ENCODE assay signal across 8 cellular contexts in genomic region chr14:64910847-64911495, GRCh38. TPM values are rescaled to one million over a fixed set of nuclear protein-coding genes. Genes with fewer than 3 reads are reported as not detected.
A peak's percentile ranks its signal among the peaks of the same experiment; 100 is the strongest.
DNase-seq lines count a peak whose midpoint lies in the region; ATAC-seq and TF ChIP-seq lines count a peak whose summit lies in the region.

No MANE protein-coding gene starts in this region.

- no peak overlapping the region for H2AFZ ChIP-seq in neural progenitor cell (replicated peaks)

- H3K4me1 ChIP-seq in neural progenitor cell (peaks cover 10% of the 10 kb centered on the region), gastrocnemius medialis (peaks cover 12 to 14% of the 10 kb centered on the region in 2 donors)

- no peak for DNase-seq in GM06990 (ENCODE audit: extremely low read depth, insufficient read length)
- peak; percentile 27 for DNase-seq in NCI-H146 (lab: John Stamatoyannopoulos, UW)
- peak; percentile 42 for DNase-seq in neural progenitor cell (ENCODE audit: low spot score)
- no peak for DNase-seq in activated T-cell treated with anti-CD3 and anti-CD28 coated beads for 4 hours
- no peak for DNase-seq in medulla oblongata (ENCODE audit: extremely low spot score)
- no peak for DNase-seq in gastrocnemius medialis

- no peak for ATAC-seq in gastrocnemius medialis
- no peak for ATAC-seq in GM19324 (IDR thresholded peaks at IDR 0.05; ENCODE audit: low FRiP score, unreplicated experiment)

- peaks cover 17% of the 10 kb centered on the region for H3K79me2 ChIP-seq in neural progenitor cell (ENCODE audit: low read depth)

- H3K27me3 ChIP-seq in GM06990 (replicated peaks; ENCODE audit: control insufficient read depth, insufficient read depth, low read length) (no peaks in the 10 kb centered on the region), neural progenitor cell (no peaks in the 10 kb centered on the region), gastrocnemius medialis (no peaks in the 10 kb centered on the region)

- intact Hi-C loops in gastrocnemius medialis (cut with DNase I; ENCODE audit: low total_unique reads) = loop anchor here (5.0 to 10.0 kb wide), 2 partner anchors 406 to 501 kb away; partner anchors contain the start of genes FUT8, ZBTB1 and ZBTB25

- H3K9ac ChIP-seq in neural progenitor cell = no peak overlapping the region

- no peak overlapping the region for H3K4me2 ChIP-seq in neural progenitor cell

- H3K36me3 ChIP-seq in GM06990 (ENCODE audit: control insufficient read depth, insufficient read depth, low read length) (no peaks in the 10 kb centered on the region), neural progenitor cell (no peaks in the 10 kb centered on the region), gastrocnemius medialis (no peaks in the 10 kb centered on the region)

- H3K4me1 Mint-ChIP-seq in brain = peaks cover 24% of the 10 kb centered on the region
- peaks cover 14% of the 10 kb centered on the region for H3K4me1 Mint-ChIP-seq in neural progenitor cell

- H3K4me3 ChIP-seq in GM06990 (replicated peaks; ENCODE audit: low read depth, low read length) (no peak overlapping the region), neural progenitor cell (no peak overlapping the region), gastrocnemius medialis (no peak overlapping the region)

- peaks cover 0 to 5% (median 0%) of the 10 kb centered on the region in 5 experiments for H3K9me3 Mint-ChIP-seq in brain
- no peaks in the 10 kb centered on the region for H3K9me3 Mint-ChIP-seq in neural progenitor cell

- peaks cover 8% of the 10 kb centered on the region for H3F3A ChIP-seq in neural progenitor cell (ENCODE audit: low read depth)

- no peak overlapping the region for H3K4me3 Mint-ChIP-seq in brain
- H3K4me3 Mint-ChIP-seq in neural progenitor cell = no peak overlapping the region

- H3K27ac ChIP-seq in neural progenitor cell = no peak overlapping the region
- H3K27ac ChIP-seq in gastrocnemius medialis = no peak overlapping the region

- H3K27me3 Mint-ChIP-seq in brain (peaks cover 17% of the 10 kb centered on the region), neural progenitor cell (ENCODE audit: insufficient read depth, low read depth) (peaks cover 2% of the 10 kb centered on the region)

- H3K9me3 ChIP-seq in neural progenitor cell (ENCODE audit: low read depth) (no peaks in the 10 kb centered on the region), gastrocnemius medialis (no peaks in the 10 kb centered on the region)

- peaks cover 12% of the 10 kb centered on the region for H4K20me1 ChIP-seq in neural progenitor cell (ENCODE audit: low read depth)

- H3K27ac Mint-ChIP-seq in brain = no peak overlapping the region
- H3K27ac Mint-ChIP-seq in neural progenitor cell = no peak overlapping the region

- in situ Hi-C loops in gastrocnemius medialis (cut with MboI; ENCODE audit: low sequenced_read_pairs in 4 of 4) = loop anchor here in 1 of 4 donors (10.0 kb wide), 1 partner anchor 74 kb away; the partner anchor contains the start of gene FNTB

- TF ChIP-seq CTCF in GM06990 (IDR thresholded peaks at IDR 0.05; ENCODE audit: insufficient read depth, low read length, poor library complexity, severe bottlenecking) (peak; percentile 60), brain (conservative IDR thresholded peaks at IDR 0.05) (peak; percentile 42 to 67), neural progenitor cell (IDR thresholded peaks at IDR 0.05) (peak; percentile 72), gastrocnemius medialis (IDR thresholded peaks at IDR 0.05 in 4 of 5, conservative IDR thresholded peaks at IDR 0.05 in 1 of 5) (peak in 2 of 5 experiments; percentile 28 to 49)

- no peak for TF ChIP-seq POLR2A in gastrocnemius medialis (IDR thresholded peaks at IDR 0.05)

- H3K36me3 Mint-ChIP-seq in brain (peaks cover 8% of the 10 kb centered on the region), neural progenitor cell (no peaks in the 10 kb centered on the region)

RNA-seq across cellular contexts. Expression of gene CHURC1, which starts 3.3 kb away (rescaled TPM):
- polyA plus RNA-seq in brain (ENCODE audit: insufficient read depth, low read depth, low replicate concordance) = 27.1 TPM
- total RNA-seq in neural progenitor cell (ENCODE audit: low replicate concordance) = 24.3 and 59.8 TPM in 2 replicates
- 100 to 1,000 TPM in 1 of 4 donors, 10 to 100 TPM in 3; 47.9 to 108 (median 79.6) TPM for total RNA-seq in gastrocnemius medialis

RNA-seq across cellular contexts. Expression of gene SPTB, which starts 31.3 kb away (rescaled TPM):
- 6.2 TPM for polyA plus RNA-seq in brain (ENCODE audit: insufficient read depth, low read depth, low replicate concordance)
- total RNA-seq in neural progenitor cell (ENCODE audit: low replicate concordance) (0.09 and 0.77 TPM in 2 replicates), gastrocnemius medialis (100 to 1,000 TPM; 123 to 554 (median 266) TPM)

RNA-seq across cellular contexts. Expression of gene GPX2, which starts 31.6 kb away (rescaled TPM):
- polyA plus RNA-seq in brain (ENCODE audit: insufficient read depth, low read depth, low replicate concordance) = 23.8 TPM
- total RNA-seq in neural progenitor cell (ENCODE audit: low replicate concordance) = not detected in 2 replicates
- total RNA-seq in gastrocnemius medialis = 1 to 10 TPM in 1 of 4 donors, under 1 TPM in 2, not detected in 1; 0.49 to 1.4 (median 0.61) TPM

Comparison
In these comparisons a context has a peak if more than half of its experiments do, and no peak if none do; other contexts are left out.
1. DNase-seq: peak in NCI-H146 (single experiment) and neural progenitor cell (single experiment); none in GM06990 (single experiment), activated T-cell treated with anti-CD3 and anti-CD28 coated beads for 4 hours (single experiment), medulla oblongata (single experiment) and gastrocnemius medialis (0 of 2).
2. RNA of gene SPTB, which starts 31.3 kb away (total RNA-seq): 123 to 554 TPM in gastrocnemius medialis; 0.09 to 0.77 TPM in neural progenitor cell; every median in the first group is over 10 times any median in the second.